ENCODE assay signal across 18 cellular contexts in the genomic region with DNA sequence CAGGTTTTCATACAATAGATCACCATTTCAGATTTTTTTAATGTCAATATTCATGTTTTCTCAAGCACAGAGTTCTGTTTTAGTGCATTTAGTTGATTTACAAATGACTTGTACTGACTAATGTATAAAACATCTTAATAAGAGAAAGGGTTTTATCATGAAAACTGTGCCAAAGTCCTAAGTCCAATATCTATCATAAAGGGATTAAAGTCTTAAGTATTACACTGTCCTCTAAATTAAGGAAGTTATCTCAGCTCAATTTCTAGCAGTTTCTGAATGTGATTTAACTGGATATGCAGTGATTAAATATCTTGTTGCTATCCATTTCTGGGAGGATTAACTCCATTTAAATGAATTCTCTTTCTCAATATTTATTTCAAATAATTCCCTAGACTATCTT.
A peak's percentile ranks its signal among the peaks of the same experiment; 100 is the strongest.
DNase-seq lines count a peak whose midpoint lies in the region; ATAC-seq and TF ChIP-seq lines count a peak whose summit lies in the region.
"Had no signal": no experiment of that assay in that cellular context is flagged by ENCODE, and none has a peak within 500 bp of the region (broad histone marks: within the 10 kb centered on the region; RNA-seq: fewer than 3 reads in every experiment).

No MANE protein-coding gene starts in this region.

- peak overlapping the region; percentile 54 for H3K4me2 ChIP-seq in smooth muscle cell
- H3K4me2 ChIP-seq: BLaER1 treated with 17β-estradiol and CSF1 and Interleukin-3, amounts not matched to agents 10 nM and 100 nM had no signal

- H3K9me3 Mint-ChIP-seq in mesothelial cell of epicardium = no peaks in the 10 kb centered on the region
- peaks cover 11% of the 10 kb centered on the region for H3K9me3 Mint-ChIP-seq in activated CD4-positive, alpha-beta T cell treated with anti-CD3 and anti-CD28 coated beads, Interleukin-2, amount 10 ng/mL, durations not matched to agents 7 days and 5 days

- BruUV-seq in A673 (replicated peaks; lab: Mats Ljungman, UMichigan) = no TSS peak

- no peaks in the 10 kb centered on the region for H4K20me1 ChIP-seq in smooth muscle cell (ENCODE audit: low read depth)
- H4K20me1 ChIP-seq: BLaER1 treated with 17β-estradiol and CSF1 and Interleukin-3, amounts not matched to agents 10 nM and 100 nM had no signal

- no peak overlapping the region for H3K27ac ChIP-seq in A673 (ENCODE audit: low read depth, low read length, poor library complexity, severe bottlenecking)
- H3K27ac ChIP-seq in smooth muscle cell (ENCODE audit: low read depth) = peak overlapping the region; percentile 34
- H3K27ac ChIP-seq: BLaER1 treated with 17β-estradiol and CSF1 and Interleukin-3, amounts not matched to agents 10 nM and 100 nM had no signal

- no peaks in the 10 kb centered on the region for H3K36me3 Mint-ChIP-seq in mesothelial cell of epicardium
- no peaks in the 10 kb centered on the region for H3K36me3 Mint-ChIP-seq in activated CD4-positive, alpha-beta T cell treated with anti-CD3 and anti-CD28 coated beads, Interleukin-2, amount 10 ng/mL, durations not matched to agents 7 days and 5 days (ENCODE audit: low read depth)
- H3K36me3 Mint-ChIP-seq: CD8-positive, alpha-beta T cell had no signal

- H3K4me3 ChIP-seq in A673 (ENCODE audit: low read depth, low read length, poor library complexity, severe bottlenecking) (no peak overlapping the region), smooth muscle cell (no peak overlapping the region)
- H3K4me3 ChIP-seq: BLaER1 treated with 17β-estradiol and CSF1 and Interleukin-3, amounts not matched to agents 10 nM and 100 nM; GM12878; HAP-1 had no signal

- peaks cover 13% of the 10 kb centered on the region for H3K4me1 ChIP-seq in A673 (ENCODE audit: insufficient read depth, low read length, poor library complexity, severe bottlenecking)
- H3K4me1 ChIP-seq in smooth muscle cell (ENCODE audit: low read depth) = no peaks in the 10 kb centered on the region
- H3K4me1 ChIP-seq: BLaER1 treated with 17β-estradiol and CSF1 and Interleukin-3, amounts not matched to agents 10 nM and 100 nM; HAP-1 had no signal

- peaks cover 9% of the 10 kb centered on the region for H3K4me1 Mint-ChIP-seq in mesothelial cell of epicardium
- no peaks in the 10 kb centered on the region for H3K4me1 Mint-ChIP-seq in activated CD4-positive, alpha-beta T cell treated with anti-CD3 and anti-CD28 coated beads, Interleukin-2, amount 10 ng/mL, durations not matched to agents 7 days and 5 days
- H3K4me1 Mint-ChIP-seq: B cell had no signal

- no peak overlapping the region for H2AFZ ChIP-seq in smooth muscle cell (ENCODE audit: low read depth)

- no peaks in the 10 kb centered on the region for H3K27me3 Mint-ChIP-seq in mesothelial cell of epicardium (ENCODE audit: low read depth)
- no peaks in the 10 kb centered on the region for H3K27me3 Mint-ChIP-seq in activated CD4-positive, alpha-beta T cell treated with anti-CD3 and anti-CD28 coated beads, Interleukin-2, amount 10 ng/mL, durations not matched to agents 7 days and 5 days
- H3K27me3 Mint-ChIP-seq: B cell had no signal

- H3K9me3 ChIP-seq in A673 (ENCODE audit: low read depth, low read length, poor library complexity, severe bottlenecking) (no peaks in the 10 kb centered on the region), smooth muscle cell (replicated peaks; ENCODE audit: low read depth) (no peaks in the 10 kb centered on the region)
- H3K9me3 ChIP-seq: BLaER1 treated with 17β-estradiol and CSF1 and Interleukin-3, amounts not matched to agents 10 nM and 100 nM; HAP-1 had no signal

- intact Hi-C loops in A673 (cut with micrococcal nuclease; ENCODE audit: unreplicated experiment) = no loop called here

- DNase-seq in A673 (ENCODE audit: low spot score) = peak; percentile 50
- DNase-seq in NCI-H82 (lab: John Stamatoyannopoulos, UW) = peak; percentile 47
- no peak for DNase-seq in mesothelial cell of epicardium (ENCODE audit: low spot score in 2 of 2, unreplicated experiment in 2 of 2)
- DNase-seq in smooth muscle cell (lab: John Stamatoyannopoulos, UW; ENCODE audit: unreplicated experiment) = no peak
- no peak for DNase-seq in activated CD4-positive, alpha-beta T cell treated with anti-CD3 and anti-CD28 coated beads, Interleukin-2, amount 10 ng/mL, durations not matched to agents 7 days and 5 days
- no peak for DNase-seq in NCI-H1694 treated with DMSO at 0.1 percent for 48 hours (lab: John Stamatoyannopoulos, UW)
- DNase-seq: 8988T; Calu3; CD8-positive, alpha-beta T cell; DMS 273 treated with DMSO at 0.1 percent for 48 hours; DMS53; DND-41; EL had no signal

- no peak overlapping the region for H3K4me3 Mint-ChIP-seq in mesothelial cell of epicardium
- no peak overlapping the region for H3K4me3 Mint-ChIP-seq in activated CD4-positive, alpha-beta T cell treated with anti-CD3 and anti-CD28 coated beads, Interleukin-2, amount 10 ng/mL, durations not matched to agents 7 days and 5 days
- H3K4me3 Mint-ChIP-seq: B cell; CD8-positive, alpha-beta T cell had no signal

- TF ChIP-seq CTCF in A673 (conservative IDR thresholded peaks at IDR 0.05; ENCODE audit: low read depth, low read length) = no peak
- no peak for TF ChIP-seq CTCF in mesothelial cell of epicardium (IDR thresholded peaks at IDR 0.05; ENCODE audit: unreplicated experiment)
- TF ChIP-seq CTCF in smooth muscle cell (IDR thresholded peaks at IDR 0.05; ENCODE audit: borderline replicate concordance, insufficient read depth, poor library complexity, severe bottlenecking) = no peak

- CTCF ChIA-PET in A673 (lab: Charles Lee) = no interaction called here
- CTCF ChIA-PET in activated CD4-positive, alpha-beta T cell treated with anti-CD3 and anti-CD28 coated beads, Interleukin-2, amount 10 ng/mL, durations not matched to agents 7 days and 5 days (lab: Charles Lee) = no interaction called here

- no peaks in the 10 kb centered on the region for H3F3A ChIP-seq in smooth muscle cell (ENCODE audit: low read depth)

- no peaks in the 10 kb centered on the region for H3K27me3 ChIP-seq in A673 (replicated peaks; ENCODE audit: insufficient read depth, low read depth, low read length, poor library complexity)
- no peaks in the 10 kb centered on the region for H3K27me3 ChIP-seq in smooth muscle cell (ENCODE audit: low read depth)
- H3K27me3 ChIP-seq: BLaER1 treated with 17β-estradiol and CSF1 and Interleukin-3, amounts not matched to agents 10 nM and 100 nM had no signal

- POLR2A ChIA-PET in A673 (lab: Charles Lee; ENCODE audit: low non-redundant PET) = interaction anchor here (0.5 to 0.7 kb wide), 2 partner anchors 54 to 364 kb away, joined by 3 to 7 read pairs; no protein-coding TSS in a partner anchor
- POLR2A ChIA-PET in activated CD4-positive, alpha-beta T cell treated with anti-CD3 and anti-CD28 coated beads, Interleukin-2, amount 10 ng/mL, durations not matched to agents 7 days and 5 days (lab: Charles Lee) = no interaction called here

- H3K36me3 ChIP-seq in A673 (ENCODE audit: insufficient read depth, low read length, poor library complexity, severe bottlenecking) = no peaks in the 10 kb centered on the region
- no peaks in the 10 kb centered on the region for H3K36me3 ChIP-seq in smooth muscle cell (ENCODE audit: low read depth)
- H3K36me3 ChIP-seq: BLaER1 treated with 17β-estradiol and CSF1 and Interleukin-3, amounts not matched to agents 10 nM and 100 nM; HAP-1 had no signal

- peak overlapping the region; percentile 13 for H3K27ac Mint-ChIP-seq in mesothelial cell of epicardium
- no peak overlapping the region for H3K27ac Mint-ChIP-seq in activated CD4-positive, alpha-beta T cell treated with anti-CD3 and anti-CD28 coated beads, Interleukin-2, amount 10 ng/mL, durations not matched to agents 7 days and 5 days
- H3K27ac Mint-ChIP-seq: B cell; CD8-positive, alpha-beta T cell had no signal

- H3K79me2 ChIP-seq in smooth muscle cell (ENCODE audit: low read depth) = no peaks in the 10 kb centered on the region

- no peak overlapping the region for H3K9ac ChIP-seq in smooth muscle cell (ENCODE audit: low read depth)
- H3K9ac ChIP-seq: BLaER1 treated with 17β-estradiol and CSF1 and Interleukin-3, amounts not matched to agents 10 nM and 100 nM had no signal

- no peak for ATAC-seq in HG03521 (IDR thresholded peaks at IDR 0.05; ENCODE audit: unreplicated experiment)
- ATAC-seq: CD8-positive, alpha-beta T cell; GM12878 had no signal

Comparison
In these comparisons a context has a peak if more than half of its experiments do, and no peak if none do; other contexts are left out.
1. DNase-seq: peak in A673 (single experiment) and NCI-H82 (single experiment); none in mesothelial cell of epicardium (0 of 2), smooth muscle cell (single experiment), activated CD4-positive, alpha-beta T cell treated with anti-CD3 and anti-CD28 coated beads, Interleukin-2, amount 10 ng/mL, durations not matched to agents 7 days and 5 days (single experiment) and NCI-H1694 treated with DMSO at 0.1 percent for 48 hours (single experiment).